Comparison of ENCODE assay signal across 33 cellular contexts in genomic region chr1:73587080-73587479, GRCh38.
"Had no signal": no experiment of that assay in that cellular context is flagged by ENCODE, and none has a peak within 500 bp of the region (broad histone marks: within the 10 kb centered on the region; RNA-seq: fewer than 3 reads in every experiment).

No MANE protein-coding gene starts in this region.

- H3K27ac ChIP-seq: adrenal gland, ascending aorta, body of pancreas, brain microvascular endothelial cell, breast epithelium, cardiac muscle cell had no signal

- ATAC-seq: activated naive CD4-positive, alpha-beta T cell treated with anti-CD3 and anti-CD28 coated beads, Interleukin-2, amount 50 U/mL, for 72 hours; activated naive CD8-positive, alpha-beta T cell treated with anti-CD3 and anti-CD28 coated beads, Interleukin-2, amount 50 U/mL, for 24 hours; activated T-cell treated with anti-CD3 and anti-CD28 coated beads, Interleukin-2, amount 50 U/mL, for 4 hours; activated T-cell treated with anti-CD3 and anti-CD28 coated beads, Interleukin-2, amount 50 U/mL, for 72 hours; activated T-helper 17 cell treated with anti-CD3 and anti-CD28 coated beads, Interleukin-2, amount 50 U/mL, for 72 hours; body of pancreas had no signal

- FAIRE-seq: astrocyte, bronchial epithelial cell had no signal

- H3K9me3 ChIP-seq: adrenal gland, ascending aorta, body of pancreas, breast epithelium had no signal

- DNase-seq: activated effector memory CD4-positive, alpha-beta T cell treated with anti-CD3 and anti-CD28 coated beads, Interleukin-2, amount 50 U/mL, for 16 hours; activated effector memory CD4-positive, alpha-beta T cell treated with Interleukin-2 at 50 U/mL for 16 hours; activated gamma-delta T cell; activated gamma-delta T cell treated with Interleukin-2 at 50 U/mL for 16 hours; activated naive CD4-positive, alpha-beta T cell; activated naive CD4-positive, alpha-beta T cell treated with anti-CD3 and anti-CD28 coated beads for 36 hours; activated naive CD4-positive, alpha-beta T cell treated with anti-CD3 and anti-CD28 coated beads, Interleukin-2, amount 10 ng/mL, durations not matched to agents 7 days and 5 days; activated naive CD4-positive, alpha-beta T cell treated with anti-CD3 and anti-CD28 coated beads, Interleukin-2, amount 50 U/mL, for 16 hours; activated naive CD4-positive, alpha-beta T cell treated with Interleukin-2 at 50 U/mL for 16 hours; activated naive CD8-positive, alpha-beta T cell treated with anti-CD3 and anti-CD28 coated beads for 36 hours; activated naive CD8-positive, alpha-beta T cell treated with anti-CD3 and anti-CD28 coated beads, Interleukin-2, amount 10 ng/mL, durations not matched to agents 7 days and 5 days; activated naive CD8-positive, alpha-beta T cell treated with anti-CD3 and anti-CD28 coated beads, Interleukin-2, amount 50 U/mL, for 24 hours; activated T-cell treated with anti-CD3 and anti-CD28 coated beads, Interleukin-2, amount 50 U/mL, for 1 hour; activated T-cell treated with anti-CD3 and anti-CD28 coated beads, Interleukin-2, amount 50 U/mL, for 24 hours; activated T-cell treated with anti-CD3 and anti-CD28 coated beads, Interleukin-2, amount 50 U/mL, for 4 hours; activated T-cell treated with anti-CD3 and anti-CD28 coated beads, Interleukin-2, amount 50 U/mL, for 48 hours; activated T-cell treated with anti-CD3 and anti-CD28 coated beads, Interleukin-2, amount 50 U/mL, for 72 hours; adrenal gland; amniotic stem cell; amygdala; aorta; body of pancreas; brain microvascular endothelial cell; caudate nucleus; central memory CD4-positive, alpha-beta T cell; cerebellar nuclear complex had no signal

- H3K4me1 ChIP-seq: adrenal gland, ascending aorta, body of pancreas, breast epithelium had no signal

- H3K27me3 ChIP-seq: adrenal gland, ascending aorta, body of pancreas, brain microvascular endothelial cell, breast epithelium, cardiac muscle cell had no signal

- H3K36me3 ChIP-seq: adrenal gland, ascending aorta, brain microvascular endothelial cell, breast epithelium, cardiac muscle cell had no signal

- H3K4me3 ChIP-seq: adrenal gland, ascending aorta, body of pancreas, breast epithelium, cardiac muscle cell had no signal
